20 cellular contexts compared by ENCODE assay signal in genomic region chr6:95248501-95248900, GRCh38.
DNase-seq lines count a peak whose midpoint lies in the region; ATAC-seq and TF ChIP-seq lines count a peak whose summit lies in the region.
"Had no signal": no experiment of that assay in that cellular context is flagged by ENCODE, and none has a peak within 500 bp of the region (broad histone marks: within the 10 kb centered on the region; RNA-seq: fewer than 3 reads in every experiment).

No MANE protein-coding gene starts in this region.

- H3K27ac ChIP-seq in neural cell (ENCODE audit: low read length) (no peak overlapping the region), SJCRH30 (no peak overlapping the region)
- H3K27ac ChIP-seq: WERI-Rb-1 had no signal

- H3K9me3 Mint-ChIP-seq in stimulated activated naive B cell treated with anti-CD40 and anti-IgM and Interleukin-4, amounts not matched to agents 10 μg/mL and 1 μg/mL and 100 μg/mL, for 72 hours, result no peaks in the 10 kb centered on the region

- no peaks in the 10 kb centered on the region for H4K20me1 ChIP-seq in neural cell (ENCODE audit: insufficient read depth)

- no peak for ATAC-seq in stimulated activated naive B cell treated with anti-CD40 and anti-IgM and Interleukin-4, amounts not matched to agents 10 μg/mL and 1 μg/mL and 100 μg/mL, for 72 hours (replicated peaks)
- ATAC-seq: PC-3 had no signal

- peak; percentile 60 for TF ChIP-seq CTCF in neural cell (IDR thresholded peaks at IDR 0.05; ENCODE audit: poor library complexity, severe bottlenecking)

- no peak overlapping the region for H3K4me2 ChIP-seq in neural cell (ENCODE audit: low read length)

- H3K4me1 ChIP-seq in adipocyte (ENCODE audit: control insufficient read depth, insufficient read depth, low read length), result peaks cover 24% of the 10 kb centered on the region
- H3K4me1 ChIP-seq in SJCRH30, result no peaks in the 10 kb centered on the region

- H3K36me3 ChIP-seq in adipocyte (ENCODE audit: control insufficient read depth, insufficient read depth, low read length, severe bottlenecking) (no peaks in the 10 kb centered on the region), neural cell (ENCODE audit: insufficient read depth, low read length) (no peaks in the 10 kb centered on the region), SJCRH30 (no peaks in the 10 kb centered on the region)
- H3K36me3 ChIP-seq: WERI-Rb-1 had no signal

- no peak overlapping the region for H3K4me3 Mint-ChIP-seq in stimulated activated naive B cell treated with anti-CD40 and anti-IgM and Interleukin-4, amounts not matched to agents 10 μg/mL and 1 μg/mL and 100 μg/mL, for 72 hours

- no peaks in the 10 kb centered on the region for H3F3A ChIP-seq in neural cell (ENCODE audit: insufficient read depth, low read length, poor library complexity, severe bottlenecking)

- H3K4me1 Mint-ChIP-seq in stimulated activated naive B cell treated with anti-CD40 and anti-IgM and Interleukin-4, amounts not matched to agents 10 μg/mL and 1 μg/mL and 100 μg/mL, for 72 hours, result no peaks in the 10 kb centered on the region

- no peaks in the 10 kb centered on the region for H3K9me2 ChIP-seq in neural cell (ENCODE audit: insufficient read depth, low read length)

- no peak overlapping the region for H2AFZ ChIP-seq in neural cell (ENCODE audit: low read depth, low read length)

- H3K4me3 ChIP-seq in adipocyte (ENCODE audit: low read length) (no peak overlapping the region), neural cell (ENCODE audit: low read length) (no peak overlapping the region), SJCRH30 (no peak overlapping the region)

- no peak for TF ChIP-seq EP300 in neural cell (conservative IDR thresholded peaks at IDR 0.05; ENCODE audit: poor library complexity, severe bottlenecking)

- TF ChIP-seq RAD21 in neural cell (conservative IDR thresholded peaks at IDR 0.05), result peak; percentile 67

- H3K27ac Mint-ChIP-seq in stimulated activated naive B cell treated with anti-CD40 and anti-IgM and Interleukin-4, amounts not matched to agents 10 μg/mL and 1 μg/mL and 100 μg/mL, for 72 hours, result no peak overlapping the region

- H3K79me2 ChIP-seq in neural cell (replicated peaks; ENCODE audit: insufficient read depth, low read length), result no peaks in the 10 kb centered on the region

- H3K27me3 ChIP-seq in adipocyte (replicated peaks; ENCODE audit: control insufficient read depth, insufficient read depth, low read length) (no peaks in the 10 kb centered on the region), neural cell (ENCODE audit: insufficient read depth, low read depth, low read length) (no peaks in the 10 kb centered on the region), SJCRH30 (no peaks in the 10 kb centered on the region)

- no peaks in the 10 kb centered on the region for H3K27me3 Mint-ChIP-seq in stimulated activated naive B cell treated with anti-CD40 and anti-IgM and Interleukin-4, amounts not matched to agents 10 μg/mL and 1 μg/mL and 100 μg/mL, for 72 hours

- H3K9ac ChIP-seq in adipocyte (ENCODE audit: low read length), result peak overlapping the region; percentile 58
- H3K9ac ChIP-seq in neural cell (ENCODE audit: low read length), result no peak overlapping the region

- no peaks in the 10 kb centered on the region for H3K36me3 Mint-ChIP-seq in stimulated activated naive B cell treated with anti-CD40 and anti-IgM and Interleukin-4, amounts not matched to agents 10 μg/mL and 1 μg/mL and 100 μg/mL, for 72 hours

- DNase-seq in HCEC 1CT (peak; percentile 70), NCI-H2227 treated with DMSO at 0.1 percent for 48 hours (lab: John Stamatoyannopoulos, UW) (peak; percentile 11), adipocyte (ENCODE audit: low read depth) (peak; percentile 4), SJCRH30 (no peak), HPDE6-E6E7 (ENCODE audit: extremely low spot score) (no peak)
- no peak for DNase-seq in activated effector memory CD4-positive, alpha-beta T cell treated with Interleukin-2 at 50 U/mL for 16 hours
- no peak for DNase-seq in stimulated activated naive B cell treated with anti-CD40 and anti-IgM and Interleukin-4, amounts not matched to agents 10 μg/mL and 1 μg/mL and 100 μg/mL, for 72 hours
- DNase-seq: activated CD8-positive, alpha-beta memory T cell treated with anti-CD3 and anti-CD28 coated beads, Interleukin-2, amount 50 U/mL, for 4 hours; amniotic stem cell; EL; foreskin melanocyte; kidney; NCI-H1694; NCI-H526; PC-3; retina; stimulated activated CD4-positive, alpha-beta T cell treated with anti-CD3 and anti-CD28 coated beads, Interleukin-12 subunit alpha, Interleukin-12 subunit beta, amount 100 ng/mL, for 4 hours; T-helper 2 cell; WERI-Rb-1 had no signal

- no peaks in the 10 kb centered on the region for H3K9me3 ChIP-seq in adipocyte (ENCODE audit: control insufficient read depth, low read length)
- H3K9me3 ChIP-seq in neural cell (ENCODE audit: low read length), result no peaks in the 10 kb centered on the region
- no peaks in the 10 kb centered on the region for H3K9me3 ChIP-seq in SJCRH30 (replicated peaks)

TF ChIP-seq in neural cell, 6 proteins besides CTCF, POLR2A, EP300 and RAD21:
- peak; percentile 48 for TF ChIP-seq SMC3 (conservative IDR thresholded peaks at IDR 0.05; ENCODE audit: poor library complexity)
- no peak for TF ChIP-seq POLR2AphosphoS5 (IDR thresholded peaks at IDR 0.05)
TF ChIP-seq in neural cell: peak in this region for 1.

Comparison
In these comparisons a context has a peak if more than half of its experiments do, and no peak if none do; other contexts are left out.
1. DNase-seq: peak in HCEC 1CT (single experiment), NCI-H2227 treated with DMSO at 0.1 percent for 48 hours (single experiment) and adipocyte (single experiment); none in SJCRH30 (0 of 2), HPDE6-E6E7 (single experiment), activated effector memory CD4-positive, alpha-beta T cell treated with Interleukin-2 at 50 U/mL for 16 hours (single experiment) and stimulated activated naive B cell treated with anti-CD40 and anti-IgM and Interleukin-4, amounts not matched to agents 10 μg/mL and 1 μg/mL and 100 μg/mL, for 72 hours (single experiment).